In genomic region chr2:98908909-98909308, GRCh38 we compare ENCODE assay signal across 9 cellular contexts. TPM values are rescaled to one million over a fixed set of nuclear protein-coding genes. Genes with fewer than 3 reads are reported as not detected.
DNase-seq lines count a peak whose midpoint lies in the region; ATAC-seq and TF ChIP-seq lines count a peak whose summit lies in the region.
"Had no signal": no experiment of that assay in that cellular context is flagged by ENCODE, and none has a peak within 500 bp of the region (broad histone marks: within the 10 kb centered on the region; RNA-seq: fewer than 3 reads in every experiment).

No MANE protein-coding gene starts in this region.

- H3K36me3 ChIP-seq in breast epithelium, result no peaks in the 10 kb centered on the region
- no peaks in the 10 kb centered on the region for H3K36me3 ChIP-seq in upper lobe of right lung
- no peaks in the 10 kb centered on the region for H3K36me3 ChIP-seq in psoas muscle (ENCODE audit: insufficient read depth in 1 of 2, low read depth in 1 of 2)
- H3K36me3 ChIP-seq in transverse colon, result no peaks in the 10 kb centered on the region

- TF ChIP-seq EP300 in transverse colon (IDR thresholded peaks at IDR 0.05; ENCODE audit: low read depth), result no peak

- H3K27ac ChIP-seq in breast epithelium, result no peak overlapping the region
- peak overlapping the region; percentile 92 for H3K27ac ChIP-seq in VCaP
- peak overlapping the region; percentile 71 for H3K27ac ChIP-seq in upper lobe of right lung
- no peak overlapping the region for H3K27ac ChIP-seq in psoas muscle
- H3K27ac ChIP-seq in transverse colon, result no peak overlapping the region

- CTCF ChIA-PET in MCF 10A (lab: Yijun Ruan, JAX), result interaction anchor here (0.6 to 3.0 kb wide), 4 partner anchors 40 to 236 kb away, joined by 3 to 10 read pairs (median 4); no protein-coding TSS in a partner anchor

- peaks cover 4 to 13% of the 10 kb centered on the region in 2 donors for H3K4me1 ChIP-seq in breast epithelium
- H3K4me1 ChIP-seq in upper lobe of right lung, result peaks cover 38% of the 10 kb centered on the region
- peaks cover 20% of the 10 kb centered on the region for H3K4me1 ChIP-seq in psoas muscle
- peaks cover 0 to 10% (median 9%) of the 10 kb centered on the region in 4 donors for H3K4me1 ChIP-seq in transverse colon

- H3K9me3 Mint-ChIP-seq in MCF 10A (ENCODE audit: unreplicated experiment), result no peaks in the 10 kb centered on the region

- in situ Hi-C loops in transverse colon (cut with MboI; ENCODE audit: low pct_ligation_motif_present in 1 of 4, low pct_unique_long_range_greater_than_20kb in 1 of 4, low sequenced_read_pairs in 3 of 4), result no loop called here

- H3K4me1 Mint-ChIP-seq in MCF 10A (ENCODE audit: insufficient read depth, unreplicated experiment), result peaks cover 61% of the 10 kb centered on the region

- TF ChIP-seq CTCF in MCF 10A (IDR thresholded peaks at IDR 0.05; ENCODE audit: unreplicated experiment), result no peak
- TF ChIP-seq CTCF in breast epithelium (IDR thresholded peaks at IDR 0.05), result no peak
- no peak for TF ChIP-seq CTCF in VCaP (conservative IDR thresholded peaks at IDR 0.05)
- TF ChIP-seq CTCF in fibroblast of villous mesenchyme (IDR thresholded peaks at IDR 0.05; ENCODE audit: insufficient read depth, low read depth, low read length), result no peak
- no peak for TF ChIP-seq CTCF in upper lobe of right lung (IDR thresholded peaks at IDR 0.05)
- TF ChIP-seq CTCF in psoas muscle (IDR thresholded peaks at IDR 0.05), result no peak
- no peak for TF ChIP-seq CTCF in transverse colon (IDR thresholded peaks at IDR 0.05)

- H3K4me3 Mint-ChIP-seq in MCF 10A (ENCODE audit: unreplicated experiment), result peak overlapping the region; percentile 47

- H3K4me3 ChIP-seq in breast epithelium, result no peak overlapping the region
- H3K4me3 ChIP-seq in fibroblast of villous mesenchyme (ENCODE audit: low read depth, low read length), result no peak overlapping the region
- no peak overlapping the region for H3K4me3 ChIP-seq in upper lobe of right lung
- no peak overlapping the region for H3K4me3 ChIP-seq in psoas muscle
- no peak overlapping the region for H3K4me3 ChIP-seq in transverse colon

- POLR2A ChIA-PET in MCF 10A (lab: Yijun Ruan, JAX), result interaction anchor here (0.6 to 4.2 kb wide), 8 partner anchors 19 to 375 kb away, joined by 3 to 49 read pairs (median 4); partner anchors contain the start of genes COA5, CRACDL and UNC50

- WGBS in psoas muscle, 3 donors, result 49 to 62% (median 57%) methylated on average over 4 of the region's 4 CpGs
- 59% methylated on average over 4 of the region's 4 CpGs; no CpG with 5 or more reads in 1 of the 2 donors for WGBS in transverse colon (ENCODE audit: low coverage in 1 of 2), 2 donors

- H3K36me3 Mint-ChIP-seq in MCF 10A (ENCODE audit: insufficient read depth, unreplicated experiment), result peaks cover 26% of the 10 kb centered on the region

- TF ChIP-seq POLR2A in breast epithelium (IDR thresholded peaks at IDR 0.05), result no peak
- TF ChIP-seq POLR2A in transverse colon (IDR thresholded peaks at IDR 0.05), result no peak

- no peaks in the 10 kb centered on the region for H3K9me3 ChIP-seq in breast epithelium
- H3K9me3 ChIP-seq in upper lobe of right lung, result no peaks in the 10 kb centered on the region
- no peaks in the 10 kb centered on the region for H3K9me3 ChIP-seq in psoas muscle
- H3K9me3 ChIP-seq in transverse colon, result no peaks in the 10 kb centered on the region

- H3K27me3 Mint-ChIP-seq in MCF 10A (ENCODE audit: insufficient read depth, unreplicated experiment), result no peaks in the 10 kb centered on the region

- no TSS peak for BruUV-seq in MCF 10A (replicated peaks; lab: Mats Ljungman, UMichigan)

- peak overlapping the region; percentile 86 for H3K27ac Mint-ChIP-seq in MCF 10A (ENCODE audit: low read depth, unreplicated experiment)

- ATAC-seq in upper lobe of right lung (no peak), psoas muscle (no peak)

- no peaks in the 10 kb centered on the region for H3K27me3 ChIP-seq in breast epithelium
- H3K27me3 ChIP-seq in upper lobe of right lung, result no peaks in the 10 kb centered on the region
- H3K27me3 ChIP-seq in psoas muscle (ENCODE audit: insufficient read depth in 3 of 3, low read length in 2 of 3), result no peaks in the 10 kb centered on the region
- no peaks in the 10 kb centered on the region for H3K27me3 ChIP-seq in transverse colon

- intact Hi-C loops in MCF 10A (cut with micrococcal nuclease) (no loop called here), breast epithelium (cut with DNase I; ENCODE audit: low total_unique reads) (no loop called here), upper lobe of right lung (cut with DNase I) (no loop called here), psoas muscle (cut with DNase I) (no loop called here), transverse colon (cut with DNase I; ENCODE audit: low total_unique reads) (no loop called here)

- DNase-seq in MCF 10A (ENCODE audit: unreplicated experiment) (peak; percentile 30), breast epithelium (ENCODE audit: low spot score in 2 of 2) (no peak), fibroblast of villous mesenchyme (ENCODE audit: low read depth) (peak; percentile 12), upper lobe of right lung (no peak), globus pallidus (ENCODE audit: low spot score) (no peak), psoas muscle (no peak), transverse colon (no peak)
- DNase-seq: erythroblast had no signal

RNA-seq across cellular contexts. Expression of gene CRACDL, which starts 27.1 kb away (rescaled TPM):
- 12.9 and 13.0 TPM in 2 replicates for total RNA-seq in MCF 10A (2022)
- total RNA-seq in breast epithelium, result 10 to 100 TPM in 2 of 3 donors, under 1 TPM in 1; 0.96 to 12.1 (median 10.8) TPM
- total RNA-seq in fibroblast of villous mesenchyme, result not detected in 2 replicates
- total RNA-seq in upper lobe of right lung, result 33.3 TPM
- 1 to 10 TPM; 1.6 to 2.8 (median 2.4) TPM for total RNA-seq in psoas muscle
- polyA plus RNA-seq in psoas muscle, result 1 to 10 TPM in 2 of 3 donors, under 1 TPM in 1; 0.97 to 3.1 (median 1.9) TPM
- total RNA-seq in transverse colon, result 10 to 100 TPM; 15.1 to 21.3 (median 16.9) TPM

Comparison
In these comparisons a context has a peak if more than half of its experiments do, and no peak if none do; other contexts are left out.
1. DNase-seq: peak in MCF 10A (single experiment) and fibroblast of villous mesenchyme (single experiment); none in breast epithelium (0 of 2), upper lobe of right lung (single experiment), globus pallidus (single experiment), psoas muscle (0 of 2) and transverse colon (single experiment).
2. H3K27ac ChIP-seq: peak in VCaP (single experiment) and upper lobe of right lung (single experiment); none in breast epithelium (0 of 2), psoas muscle (single experiment) and transverse colon (0 of 4).